In genomic region chr12:75814856-75815754, GRCh38 we compare ENCODE assay signal across 9 cellular contexts.
DNase-seq lines count a peak whose midpoint lies in the region; ATAC-seq, FAIRE-seq and TF ChIP-seq lines count a peak whose summit lies in the region.
"Had no signal": no experiment of that assay in that cellular context is flagged by ENCODE, and none has a peak within 500 bp of the region (broad histone marks: within the 10 kb centered on the region; RNA-seq: fewer than 3 reads in every experiment).

No MANE protein-coding gene starts in this region.

- H3K4me2 ChIP-seq in Karpas-422 (ENCODE audit: low read depth, low read length, poor library complexity, severe bottlenecking) (peak overlapping the region; percentile 57), HepG2 (ENCODE audit: low read depth, low read length) (no peak overlapping the region)

- DNase-seq in NCI-H146 (lab: John Stamatoyannopoulos, UW) (peak; percentile 20), NCI-H146 treated with DMSO at 0.1 percent for 48 hours (lab: John Stamatoyannopoulos, UW; ENCODE audit: unreplicated experiment) (no peak), Karpas-422 (peak; percentile 95), MCF 10A (ENCODE audit: unreplicated experiment) (peak; percentile 37), HepG2 (ENCODE audit: low spot score) (no peak), HuH-7 (ENCODE audit: low spot score) (no peak), DMS79 (lab: John Stamatoyannopoulos, UW) (no peak)

- no peaks in the 10 kb centered on the region for H3K9me3 Mint-ChIP-seq in MCF 10A (ENCODE audit: unreplicated experiment)

- H2AFZ ChIP-seq in Karpas-422 (ENCODE audit: low read length) (0 out of 2 replicates have a peak overlapping the region, but pooled peaks have one; percentile 8), HepG2 (ENCODE audit: low read length) (no peak overlapping the region)

- no peak for TF ChIP-seq EP300 in HepG2 (IDR thresholded peaks at IDR 0.05; ENCODE audit: low read depth in 2 of 2, low read length in 2 of 2)
- no peak for TF ChIP-seq EP300 in HepG2 (CRISPR knock-in tag; IDR thresholded peaks at IDR 0.05; ENCODE audit: borderline replicate concordance)

- POLR2A ChIA-PET in MCF 10A (lab: Yijun Ruan, JAX) (interaction anchor here (0.9 to 2.9 kb wide), 2 partner anchors 10 to 216 kb away, joined by 3 to 33 read pairs; partner anchors contain the start of gene PHLDA1), HepG2 (lab: Yijun Ruan, JAX) (no interaction called here)

- H3K9ac ChIP-seq in Karpas-422 (ENCODE audit: low read length) (peak overlapping the region; percentile 59), HepG2 (ENCODE audit: insufficient read depth, low read depth, low read length) (no peak overlapping the region)

- H3K4me1 ChIP-seq in Karpas-422 (ENCODE audit: low read length): peaks cover 79% of the 10 kb centered on the region
- H3K4me1 ChIP-seq in HepG2 (ENCODE audit: insufficient read depth, low read length): peaks cover 22% of the 10 kb centered on the region
- no peaks in the 10 kb centered on the region for H3K4me1 ChIP-seq in urinary bladder (ENCODE audit: insufficient read depth)

- H3K27me3 ChIP-seq in Karpas-422 (ENCODE audit: low read length) (no peaks in the 10 kb centered on the region), HepG2 (ENCODE audit: control insufficient read depth in 1 of 2, insufficient read depth in 2 of 2, low read length in 2 of 2) (peaks cover 0 to 1% of the 10 kb centered on the region in 2 experiments; a peak in 1 of 5 replicates)

- no peak for TF ChIP-seq CTCF in MCF 10A (IDR thresholded peaks at IDR 0.05; ENCODE audit: unreplicated experiment)
- TF ChIP-seq CTCF in HepG2 (CRISPR knock-in tag; IDR thresholded peaks at IDR 0.05): no peak

- peaks cover 8% of the 10 kb centered on the region for H3K4me1 Mint-ChIP-seq in MCF 10A (ENCODE audit: insufficient read depth, unreplicated experiment)

- TF ChIP-seq RAD21 in HepG2 (CRISPR knock-in tag; IDR thresholded peaks at IDR 0.05): no peak

- peak overlapping the region; percentile 95 for H3K27ac ChIP-seq in Karpas-422 (ENCODE audit: low read length)
- H3K27ac ChIP-seq in HepG2 (ENCODE audit: extremely low read length, insufficient read depth, low read length): no peak overlapping the region
- H3K27ac ChIP-seq in urinary bladder (ENCODE audit: low read depth): peak overlapping the region; percentile 66
- H3K27ac ChIP-seq: C4-2B had no signal

- H4K20me1 ChIP-seq in Karpas-422 (ENCODE audit: insufficient read depth, low read depth, low read length): no peaks in the 10 kb centered on the region
- no peaks in the 10 kb centered on the region for H4K20me1 ChIP-seq in HepG2 (ENCODE audit: insufficient read depth, low read length)

- H3K27me3 Mint-ChIP-seq in MCF 10A (ENCODE audit: insufficient read depth, unreplicated experiment): no peaks in the 10 kb centered on the region

- no peak for TF ChIP-seq POLR2A in HepG2 (IDR thresholded peaks at IDR 0.05; ENCODE audit: insufficient read depth in 1 of 2, low read depth in 2 of 2, low read length in 2 of 2)

- no peaks in the 10 kb centered on the region for H3K36me3 Mint-ChIP-seq in MCF 10A (ENCODE audit: insufficient read depth, unreplicated experiment)

- no peaks in the 10 kb centered on the region for H3K9me2 ChIP-seq in Karpas-422 (replicated peaks; ENCODE audit: insufficient read depth, low read length)

- intact Hi-C loops in MCF 10A (cut with micrococcal nuclease) (loop anchor here (5.0 kb wide), 2 partner anchors 288 to 642 kb away; no protein-coding TSS in a partner anchor), HepG2 (cut with micrococcal nuclease; ENCODE audit: unreplicated experiment) (no loop called here)

- H3K36me3 ChIP-seq in Karpas-422 (ENCODE audit: insufficient read depth, low read length) (no peaks in the 10 kb centered on the region), HepG2 (replicated peaks in 1 of 2; ENCODE audit: control insufficient read depth in 1 of 2, insufficient read depth in 2 of 2, low read length in 2 of 2) (no peaks in the 10 kb centered on the region), urinary bladder (ENCODE audit: insufficient read depth) (no peaks in the 10 kb centered on the region)

- in situ Hi-C loops in HepG2 (cut with HindIII; ENCODE audit: extremely low pct_ligation_motif_present, low pct_unique_long_range_greater_than_20kb): no loop called here

- 81% methylated on average over 6 of the region's 6 CpGs for WGBS in HepG2 (ENCODE audit: low lambda C conversion rate)
- 16% methylated on average over 6 of the region's 6 CpGs for WGBS in urinary bladder

- no peak for ATAC-seq in HepG2

- CTCF ChIA-PET in MCF 10A (lab: Yijun Ruan, JAX) (interaction anchor here (0.6 to 3.1 kb wide), 7 partner anchors 17 to 288 kb away, joined by 3 to 20 read pairs (median 4); partner anchors contain the start of gene PHLDA1), HepG2 (lab: Yijun Ruan, JAX; ENCODE audit: low intra/inter-chr PET ratio, low total read pairs) (no interaction called here)

- peak overlapping the region; percentile 28; the same call in 1 of the 2 replicates for H3K4me3 ChIP-seq in Karpas-422 (ENCODE audit: low read length)
- H3K4me3 ChIP-seq in HepG2 (replicated peaks in 1 of 3; ENCODE audit: insufficient read depth in 1 of 3, low read depth in 2 of 3, low read length in 3 of 3): no peak overlapping the region
- no peak overlapping the region for H3K4me3 ChIP-seq in urinary bladder (ENCODE audit: low read depth, low read length)

- H3K27ac Mint-ChIP-seq in MCF 10A (ENCODE audit: low read depth, unreplicated experiment): peak overlapping the region; percentile 37

- H3K79me2 ChIP-seq in Karpas-422 (ENCODE audit: low read length) (no peaks in the 10 kb centered on the region), HepG2 (ENCODE audit: insufficient read depth, low read length) (no peaks in the 10 kb centered on the region)

- no peak for FAIRE-seq in HepG2 (lab: Jason Lieb, UNC)

- H3K9me3 ChIP-seq in Karpas-422 (ENCODE audit: low read length) (no peaks in the 10 kb centered on the region), HepG2 (ENCODE audit: low read length) (no peaks in the 10 kb centered on the region)

- BruUV-seq in MCF 10A (replicated peaks; lab: Mats Ljungman, UMichigan) (no TSS peak), HepG2 (replicated peaks; lab: Mats Ljungman, UMichigan) (no TSS peak)

- no peak overlapping the region for H3K4me3 Mint-ChIP-seq in MCF 10A (ENCODE audit: unreplicated experiment)

TF ChIP-seq in HepG2, 621 proteins besides CTCF, POLR2A, EP300 and RAD21:
- TF ChIP-seq KLF6 (CRISPR knock-in tag; IDR thresholded peaks at IDR 0.05): no peak
- TF ChIP-seq, protein P1, sequence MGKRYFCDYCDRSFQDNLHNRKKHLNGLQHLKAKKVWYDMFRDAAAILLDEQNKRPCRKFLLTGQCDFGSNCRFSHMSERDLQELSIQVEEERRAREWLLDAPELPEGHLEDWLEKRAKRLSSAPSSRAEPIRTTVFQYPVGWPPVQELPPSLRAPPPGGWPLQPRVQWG (CRISPR knock-in tag; IDR thresholded peaks at IDR 0.05; ENCODE audit: borderline replicate concordance, low read depth): no peak
- peak; percentile 54; the same call in 1 of the 2 replicates for TF ChIP-seq RFX1 (IDR thresholded peaks at IDR 0.05)
- no peak for TF ChIP-seq ZBTB20 (CRISPR knock-in tag; IDR thresholded peaks at IDR 0.05; ENCODE audit: borderline replicate concordance, low read depth)
- TF ChIP-seq ZNF34 (CRISPR knock-in tag; IDR thresholded peaks at IDR 0.05; ENCODE audit: borderline replicate concordance): no peak
- no peak for TF ChIP-seq ZNF773 (CRISPR knock-in tag; IDR thresholded peaks at IDR 0.05; ENCODE audit: borderline replicate concordance)
- TF ChIP-seq, protein P2, sequence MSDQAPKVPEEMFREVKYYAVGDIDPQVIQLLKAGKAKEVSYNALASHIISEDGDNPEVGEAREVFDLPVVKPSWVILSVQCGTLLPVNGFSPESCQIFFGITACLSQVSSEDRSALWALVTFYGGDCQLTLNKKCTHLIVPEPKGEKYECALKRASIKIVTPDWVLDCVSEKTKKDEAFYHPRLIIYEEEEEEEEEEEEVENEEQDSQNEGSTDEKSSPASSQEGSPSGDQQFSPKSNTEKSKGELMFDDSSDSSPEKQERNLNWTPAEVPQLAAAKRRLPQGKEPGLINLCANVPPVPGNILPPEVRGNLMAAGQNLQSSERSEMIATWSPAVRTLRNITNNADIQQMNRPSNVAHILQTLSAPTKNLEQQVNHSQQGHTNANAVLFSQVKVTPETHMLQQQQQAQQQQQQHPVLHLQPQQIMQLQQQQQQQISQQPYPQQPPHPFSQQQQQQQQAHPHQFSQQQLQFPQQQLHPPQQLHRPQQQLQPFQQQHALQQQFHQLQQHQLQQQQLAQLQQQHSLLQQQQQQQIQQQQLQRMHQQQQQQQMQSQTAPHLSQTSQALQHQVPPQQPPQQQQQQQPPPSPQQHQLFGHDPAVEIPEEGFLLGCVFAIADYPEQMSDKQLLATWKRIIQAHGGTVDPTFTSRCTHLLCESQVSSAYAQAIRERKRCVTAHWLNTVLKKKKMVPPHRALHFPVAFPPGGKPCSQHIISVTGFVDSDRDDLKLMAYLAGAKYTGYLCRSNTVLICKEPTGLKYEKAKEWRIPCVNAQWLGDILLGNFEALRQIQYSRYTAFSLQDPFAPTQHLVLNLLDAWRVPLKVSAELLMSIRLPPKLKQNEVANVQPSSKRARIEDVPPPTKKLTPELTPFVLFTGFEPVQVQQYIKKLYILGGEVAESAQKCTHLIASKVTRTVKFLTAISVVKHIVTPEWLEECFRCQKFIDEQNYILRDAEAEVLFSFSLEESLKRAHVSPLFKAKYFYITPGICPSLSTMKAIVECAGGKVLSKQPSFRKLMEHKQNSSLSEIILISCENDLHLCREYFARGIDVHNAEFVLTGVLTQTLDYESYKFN (CRISPR knock-in tag; conservative IDR thresholded peaks at IDR 0.05): no peak
- no peak for TF ChIP-seq ZNF788 (CRISPR knock-in tag; IDR thresholded peaks at IDR 0.05; ENCODE audit: borderline replicate concordance)

Comparison
In these comparisons a context has a peak if more than half of its experiments do, and no peak if none do; other contexts are left out.
1. DNase-seq: peak in NCI-H146 (single experiment), Karpas-422 (single experiment) and MCF 10A (single experiment); none in NCI-H146 treated with DMSO at 0.1 percent for 48 hours (single experiment), HepG2 (single experiment), HuH-7 (single experiment) and DMS79 (single experiment).